Comparison of ENCODE assay signal across 27 cellular contexts in the genomic region with DNA sequence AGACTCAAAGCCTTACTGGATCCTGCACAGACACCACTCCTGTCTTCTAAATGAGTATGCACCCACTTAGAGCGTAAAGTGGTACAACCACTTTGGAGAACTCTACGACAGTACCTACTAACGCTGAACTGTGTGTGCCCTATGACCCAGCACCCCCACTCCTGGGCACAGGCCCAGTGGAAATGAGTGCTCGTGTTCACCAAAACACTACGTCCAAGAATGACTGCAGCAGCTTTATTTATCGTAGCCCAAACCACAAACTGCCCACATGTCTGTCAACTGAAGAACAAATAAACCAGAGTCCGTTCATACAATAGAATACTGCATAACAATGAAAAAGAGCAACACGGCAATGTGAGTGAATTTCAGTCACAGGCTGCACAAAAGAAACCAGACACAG. TPM values are rescaled to one million over a fixed set of nuclear protein-coding genes. Genes with fewer than 3 reads are reported as not detected.
A peak's percentile ranks its signal among the peaks of the same experiment; 100 is the strongest.
DNase-seq lines count a peak whose midpoint lies in the region; ATAC-seq, FAIRE-seq and TF ChIP-seq lines count a peak whose summit lies in the region.
"Had no signal": no experiment of that assay in that cellular context is flagged by ENCODE, and none has a peak within 500 bp of the region (broad histone marks: within the 10 kb centered on the region; RNA-seq: fewer than 3 reads in every experiment).

No MANE protein-coding gene starts in this region.

- H3K9me3 Mint-ChIP-seq in neural crest cell = peaks cover 3% of the 10 kb centered on the region
- H3K9me3 Mint-ChIP-seq: HFFc6 had no signal

- H4K20me1 ChIP-seq in K562 (replicated peaks; ENCODE audit: control insufficient read depth, insufficient read depth, low read length) (0 out of 2 replicates have a peak, but pooled peaks cover 3% of the 10 kb centered on the region), smooth muscle cell (ENCODE audit: low read depth) (no peaks in the 10 kb centered on the region)
- H4K20me1 ChIP-seq: BLaER1 had no signal

- TF ChIP-seq RAD21 in K562 (CRISPR knock-in tag; conservative IDR thresholded peaks at IDR 0.05 in 1 of 2, IDR thresholded peaks at IDR 0.05 in 1 of 2) = no peak

- H3K27ac Mint-ChIP-seq in neural crest cell (ENCODE audit: unreplicated experiment) = peak overlapping the region; percentile 51
- H3K27ac Mint-ChIP-seq: CD4-positive, CD25-positive, alpha-beta regulatory T cell; HFFc6 had no signal

- DNase-seq in M059J (ENCODE audit: low read depth) (peak; percentile 80), SW480 (ENCODE audit: low spot score) (peak; percentile 20), K562 (ENCODE audit: extremely low read depth in 1 of 4, low spot score in 3 of 4) (no peak), neural crest cell (ENCODE audit: low read depth, low spot score) (no peak), GM19239 (ENCODE audit: insufficient read length, low spot score) (no peak), smooth muscle cell (lab: John Stamatoyannopoulos, UW; ENCODE audit: unreplicated experiment) (no peak), sciatic nerve (ENCODE audit: low spot score) (no peak)
- DNase-seq in effector CD8-positive, alpha-beta T cell (lab: John Stamatoyannopoulos, UW) = no peak
- DNase-seq: CD4-positive, CD25-positive, alpha-beta regulatory T cell; COR-L47; EL; GDM1; H7; HFFc6; Kasumi-1; MM.1S; NCI-H1048; NCI-H1417; NCI-H1694; NCI-H2029 treated with DMSO at 0.1 percent for 48 hours; NCI-H526 treated with DMSO at 0.1 percent for 48 hours; Peyer's patch; SHP77 treated with DMSO at 0.1 percent for 48 hours had no signal

- no peak for TF ChIP-seq EP300 in K562 (IDR thresholded peaks at IDR 0.05; ENCODE audit: low read length)

- TF ChIP-seq CTCF in K562 (IDR thresholded peaks at IDR 0.05 in 2 of 3, conservative IDR thresholded peaks at IDR 0.05 in 1 of 3; ENCODE audit: insufficient read depth in 2 of 3, low read depth in 1 of 3, low read length in 3 of 3) (no peak), neural crest cell (conservative IDR thresholded peaks at IDR 0.05) (no peak), smooth muscle cell (IDR thresholded peaks at IDR 0.05; ENCODE audit: borderline replicate concordance, insufficient read depth, poor library complexity, severe bottlenecking) (no peak)

- intact Hi-C loops in K562 (cut with micrococcal nuclease) = no loop called here
- intact Hi-C loops in sciatic nerve (cut with DNase I) = no loop called here

- peaks cover 6% of the 10 kb centered on the region for H3K27me3 Mint-ChIP-seq in neural crest cell (ENCODE audit: low read depth)

- CTCF ChIA-PET in K562 (lab: Yijun Ruan, JAX; ENCODE audit: low intra/inter-chr PET ratio) = no interaction called here

- H3K27me3 ChIP-seq in K562 (ENCODE audit: control insufficient read depth in 2 of 2, insufficient read depth in 2 of 2, low read length in 2 of 2) = peaks cover 0 to 38% of the 10 kb centered on the region in 2 experiments; a peak in 2 of 5 replicates
- no peaks in the 10 kb centered on the region for H3K27me3 ChIP-seq in smooth muscle cell (ENCODE audit: low read depth)
- H3K27me3 ChIP-seq: BLaER1, Peyer's patch had no signal

- H2AFZ ChIP-seq in K562 (ENCODE audit: low read depth, low read length) = no peak overlapping the region
- H2AFZ ChIP-seq in smooth muscle cell (ENCODE audit: low read depth) = no peak overlapping the region

- H3K36me3 ChIP-seq in K562 (ENCODE audit: control insufficient read depth, insufficient read depth, low read length) (no peaks in the 10 kb centered on the region), smooth muscle cell (ENCODE audit: low read depth) (no peaks in the 10 kb centered on the region)
- H3K36me3 ChIP-seq: BLaER1, Peyer's patch had no signal

- FAIRE-seq in K562 (lab: Jason Lieb, UNC) (no peak), GM19239 (lab: Jason Lieb, UNC) (no peak)
- FAIRE-seq: A204.1, GM12878, HepG2 had no signal

- H3K4me1 ChIP-seq in K562 (replicated peaks in 1 of 2; ENCODE audit: control insufficient read depth in 2 of 2, insufficient read depth in 2 of 2, low read length in 2 of 2) (peaks cover 0 to 3% of the 10 kb centered on the region in 2 experiments; a peak in 1 of 5 replicates), smooth muscle cell (ENCODE audit: low read depth) (peaks cover 5% of the 10 kb centered on the region)
- H3K4me1 ChIP-seq: BLaER1, Peyer's patch had no signal

- H3K9me1 ChIP-seq in K562 (ENCODE audit: control insufficient read depth, insufficient read depth, low read length) = no peaks in the 10 kb centered on the region

- H3K4me3 ChIP-seq in K562 = no peak overlapping the region
- no peak overlapping the region for H3K4me3 ChIP-seq in smooth muscle cell
- H3K4me3 ChIP-seq: BLaER1, GM12878, Peyer's patch had no signal

- POLR2A ChIA-PET in K562 (lab: Yijun Ruan, JAX) = no interaction called here

- H3K79me2 ChIP-seq in K562 (ENCODE audit: control insufficient read depth, insufficient read depth, low read length) = no peaks in the 10 kb centered on the region
- no peaks in the 10 kb centered on the region for H3K79me2 ChIP-seq in smooth muscle cell (ENCODE audit: low read depth)

- ATAC-seq in K562 (no peak), sciatic nerve (no peak)
- ATAC-seq: GM12878, HepG2 had no signal

- no peaks in the 10 kb centered on the region for H3K36me3 Mint-ChIP-seq in neural crest cell (ENCODE audit: low read depth)
- H3K36me3 Mint-ChIP-seq: CD4-positive, CD25-positive, alpha-beta regulatory T cell had no signal

- H3K9ac ChIP-seq in K562 (ENCODE audit: insufficient read depth in 1 of 2, low read depth in 2 of 2, low read length in 2 of 2) = no peak overlapping the region
- no peak overlapping the region for H3K9ac ChIP-seq in smooth muscle cell (ENCODE audit: low read depth)
- H3K9ac ChIP-seq: BLaER1 had no signal

- whole genome bisulfite sequencing in K562 (ENCODE audit: insufficient coverage, low coverage, missing lambda C conversion rate) = 4% methylated on average over 8 of the region's 8 CpGs
- WGBS in smooth muscle cell (ENCODE audit: low lambda C conversion rate) = 80% methylated on average over 8 of the region's 8 CpGs

- H3K27ac ChIP-seq in K562 (ENCODE audit: extremely low read depth, low read depth, low read length) = no peak overlapping the region
- H3K27ac ChIP-seq in smooth muscle cell (ENCODE audit: low read depth) = no peak overlapping the region
- H3K27ac ChIP-seq: BLaER1, Peyer's patch had no signal

- in situ Hi-C loops in K562 (cut with MboI) = no loop called here

- H3K9me3 ChIP-seq in K562 (replicated peaks; ENCODE audit: control insufficient read depth, insufficient read depth, low read depth, low read length) (no peaks in the 10 kb centered on the region), smooth muscle cell (replicated peaks; ENCODE audit: low read depth) (no peaks in the 10 kb centered on the region)
- H3K9me3 ChIP-seq: BLaER1, Peyer's patch had no signal

- BruUV-seq in K562 (replicated peaks; lab: Mats Ljungman, UMichigan) = no TSS peak

- no peak overlapping the region for H3K4me2 ChIP-seq in K562 (ENCODE audit: insufficient read depth, low read length)
- no peak overlapping the region for H3K4me2 ChIP-seq in smooth muscle cell
- H3K4me2 ChIP-seq: BLaER1 had no signal

- no peak for TF ChIP-seq POLR2A in K562 (conservative IDR thresholded peaks at IDR 0.05)

- H3F3A ChIP-seq in smooth muscle cell (ENCODE audit: low read depth) = no peaks in the 10 kb centered on the region

- no peak overlapping the region for H3K4me3 Mint-ChIP-seq in neural crest cell
- H3K4me3 Mint-ChIP-seq: CD4-positive, CD25-positive, alpha-beta regulatory T cell; HFFc6 had no signal

- peaks cover 12% of the 10 kb centered on the region for H3K4me1 Mint-ChIP-seq in neural crest cell
- H3K4me1 Mint-ChIP-seq: CD4-positive, CD25-positive, alpha-beta regulatory T cell had no signal

TF ChIP-seq in K562, 482 proteins besides CTCF, POLR2A, EP300 and RAD21 (continues in another document):
- peak; percentile 39; the same call in 1 of the 2 replicates for TF ChIP-seq SOX6 (IDR thresholded peaks at IDR 0.05)
- TF ChIP-seq ESRRA (IDR thresholded peaks at IDR 0.05; ENCODE audit: borderline replicate concordance, low read depth) = peak; percentile 28; the same call in 1 of the 2 replicates
- TF ChIP-seq PKNOX1 (IDR thresholded peaks at IDR 0.05) = peak; percentile 20; the same call in 1 of the 2 replicates

RNA-seq across cellular contexts. Expression of gene TLL2, which starts 35.4 kb away (rescaled TPM):
- 0.02 TPM in 1 of 2 replicates, not detected in the other for total RNA-seq in M059J (2014; rRNA removed; shearing (Covaris generic))
- not detected in 2 replicates for total RNA-seq in K562 (2011; cell fraction: chromatin; rRNA removed; ENCODE audit: low replicate concordance)
- not detected in 2 replicates for total RNA-seq in K562 (2011; cell fraction: nucleolus; rRNA removed)
- not detected in 2 replicates for total RNA-seq in K562 (2011; cell fraction: nucleoplasm; rRNA removed)
- total RNA-seq in K562 (2014; rRNA removed) (not detected in 2 replicates), K562 (2014; rRNA removed; fragmentation: Illumina TruSeq; extraction: Trizol) (not detected in 2 replicates), K562 (2015; rRNA removed; fragmentation: Illumina TruSeq; extraction: Trizol) (not detected in 2 replicates), K562 (2021) (0.09 TPM in 1 of 2 replicates, not detected in the other), neural crest cell (1.6 and 2.1 TPM in 2 replicates), smooth muscle cell (0.18 and 0.45 TPM in 2 replicates), sciatic nerve (1.2 TPM)
- polyA plus RNA-seq in K562 (2011; rRNA removed) (not detected in 2 replicates), K562 (2014; fragmentation: Illumina TruSeq; extraction: Trizol) (not detected in 2 replicates), K562 (2014; fragmentation: Nextera tagmentation; extraction: Ambion mirVana) (not detected), K562 (2014; rRNA removed) (not detected in 2 replicates), smooth muscle cell (0.04 TPM in 1 of 2 replicates, not detected in the other)
- polyA plus RNA-seq in K562 (2011; cell fraction: cytosol; rRNA removed) = 0.01 and 0.06 TPM in 2 replicates
- polyA plus RNA-seq in K562 (2011; cell fraction: nucleus; rRNA removed) = 0.03 TPM in 1 of 2 replicates, not detected in the other
- polyA plus RNA-seq in K562 (2012) = not detected in 2 replicates
- 0.18 TPM in 1 of 2 replicates, not detected in the other for polyA minus RNA-seq in K562 (2011; rRNA and poly(A)+ RNA removed)
- not detected in 2 replicates for polyA minus RNA-seq in K562 (2011; cell fraction: cytosol; rRNA and poly(A)+ RNA removed)
- polyA minus RNA-seq in K562 (2011; cell fraction: nucleus; rRNA and poly(A)+ RNA removed) = not detected in 2 replicates
- total RNA-seq: CD4-positive, CD25-positive, alpha-beta regulatory T cell had no signal
- polyA plus RNA-seq: CD4-positive, CD25-positive, alpha-beta regulatory T cell; HepG2 had no signal

Comparison
In these comparisons a context has a peak if more than half of its experiments do, and no peak if none do; other contexts are left out.
1. DNase-seq: peak in M059J (single experiment) and SW480 (single experiment); none in K562 (0 of 4), neural crest cell (single experiment), effector CD8-positive, alpha-beta T cell (single experiment), GM19239 (single experiment), smooth muscle cell (single experiment) and sciatic nerve (single experiment).